17 cellular contexts compared by ENCODE assay signal in the genomic region with DNA sequence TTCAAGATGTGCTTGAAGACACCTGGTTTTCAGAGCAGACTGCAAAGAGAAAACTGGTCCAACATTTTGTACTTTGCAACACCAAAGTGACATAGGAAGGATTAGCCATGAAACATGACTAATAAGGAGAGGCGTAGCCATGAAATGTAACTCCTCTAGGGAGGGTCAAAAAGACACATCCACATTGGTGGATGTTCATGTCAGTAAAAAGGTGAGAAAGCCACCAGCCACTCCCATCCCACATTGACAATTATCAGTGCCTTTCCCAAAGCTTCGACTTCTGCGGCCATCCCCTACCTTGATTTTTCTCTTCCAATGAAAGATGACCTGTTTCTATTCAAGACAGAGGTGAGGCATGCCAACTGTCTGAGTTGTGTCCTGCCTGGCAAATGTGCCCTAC.
DNase-seq lines count a peak whose midpoint lies in the region; ATAC-seq and TF ChIP-seq lines count a peak whose summit lies in the region.
"Had no signal": no experiment of that assay in that cellular context is flagged by ENCODE, and none has a peak within 500 bp of the region (broad histone marks: within the 10 kb centered on the region; RNA-seq: fewer than 3 reads in every experiment).

No MANE protein-coding gene starts in this region.

- no peak overlapping the region for H3K18ac ChIP-seq in mesendoderm (ENCODE audit: low read length)

- no peaks in the 10 kb centered on the region for H3K36me3 Mint-ChIP-seq in MCF 10A (ENCODE audit: insufficient read depth, unreplicated experiment)

- H2BK120ac ChIP-seq in mesendoderm (ENCODE audit: low read depth, low read length) = no peak overlapping the region

- DNase-seq in MCF 10A (ENCODE audit: unreplicated experiment) (peak; percentile 26), breast epithelium (ENCODE audit: low spot score in 2 of 2) (no peak), ecto neural progenitor cell (ENCODE audit: low spot score) (peak; percentile 19), mesendoderm (no peak), NCI-H1436 treated with DMSO at 0.1 percent for 48 hours (lab: John Stamatoyannopoulos, UW) (no peak), medulla oblongata (ENCODE audit: extremely low spot score) (no peak)
- no peak for DNase-seq in stimulated activated CD4-positive, alpha-beta T cell treated with anti-CD3 and anti-CD28 coated beads, Interleukin-4, amount 100 ng/mL, for 24 hours
- DNase-seq: DMS 273 treated with DMSO at 0.1 percent for 48 hours, DND-41, KG1, NCI-H1436, NCI-H2081, Peyer's patch had no signal

- no peaks in the 10 kb centered on the region for H3K79me1 ChIP-seq in mesendoderm (ENCODE audit: low read length)

- H3K27me3 Mint-ChIP-seq in MCF 10A (ENCODE audit: insufficient read depth, unreplicated experiment) = peaks cover 6% of the 10 kb centered on the region
- H3K27me3 Mint-ChIP-seq: B cell had no signal

- CTCF ChIA-PET in MCF 10A (lab: Yijun Ruan, JAX) = interaction anchor here (1.0 kb wide), 1 partner anchor 36 kb away, joined by 3 read pairs; no protein-coding TSS in a partner anchor

- no peak overlapping the region for H3K4ac ChIP-seq in mesendoderm (ENCODE audit: low read depth, low read length)

- H3K36me3 ChIP-seq in breast epithelium = no peaks in the 10 kb centered on the region
- no peaks in the 10 kb centered on the region for H3K36me3 ChIP-seq in mesendoderm (ENCODE audit: control insufficient read depth, insufficient read depth, low read length)
- H3K36me3 ChIP-seq: Peyer's patch had no signal

- H2BK15ac ChIP-seq in mesendoderm (replicated peaks; ENCODE audit: low read depth) = no peak overlapping the region

- H2AK5ac ChIP-seq in mesendoderm (ENCODE audit: low read length) = no peak overlapping the region

- no peak overlapping the region for H3K56ac ChIP-seq in mesendoderm (ENCODE audit: low read length)

- H3K9ac ChIP-seq in mesendoderm (ENCODE audit: low read length) = no peak overlapping the region

- no peak for TF ChIP-seq CTCF in MCF 10A (IDR thresholded peaks at IDR 0.05; ENCODE audit: unreplicated experiment)
- TF ChIP-seq CTCF in breast epithelium (IDR thresholded peaks at IDR 0.05) = no peak

- H4K8ac ChIP-seq in mesendoderm (ENCODE audit: low read depth, low read length) = no peak overlapping the region

- H3K27ac ChIP-seq in breast epithelium = no peak overlapping the region
- no peak overlapping the region for H3K27ac ChIP-seq in mesendoderm (ENCODE audit: low read depth, low read length)
- H3K27ac ChIP-seq: 22Rv1, Peyer's patch had no signal

- no peak overlapping the region for H3K4me2 ChIP-seq in mesendoderm (ENCODE audit: low read length)

- H3K23ac ChIP-seq in mesendoderm (ENCODE audit: low read length) = peak overlapping the region; percentile 66

- no peaks in the 10 kb centered on the region for H3K79me2 ChIP-seq in mesendoderm (ENCODE audit: control insufficient read depth, insufficient read depth, low read length)

- no peaks in the 10 kb centered on the region for H3K4me1 Mint-ChIP-seq in MCF 10A (ENCODE audit: insufficient read depth, unreplicated experiment)
- H3K4me1 Mint-ChIP-seq: B cell had no signal

- POLR2A ChIA-PET in MCF 10A (lab: Yijun Ruan, JAX) = interaction anchor here (0.6 to 0.7 kb wide), 2 partner anchors 242 to 376 kb away, joined by 3 read pairs; no protein-coding TSS in a partner anchor

- H3K4me3 ChIP-seq in breast epithelium (no peak overlapping the region), mesendoderm (ENCODE audit: low read length) (no peak overlapping the region)
- H3K4me3 ChIP-seq: Peyer's patch had no signal

- no TSS peak for BruUV-seq in MCF 10A (replicated peaks; lab: Mats Ljungman, UMichigan)

- ATAC-seq in HG03565 (IDR thresholded peaks at IDR 0.05; ENCODE audit: unreplicated experiment) = no peak
- ATAC-seq: HepG2 had no signal

- H3K27me3 ChIP-seq in breast epithelium (no peaks in the 10 kb centered on the region), mesendoderm (ENCODE audit: insufficient read depth, low read length, poor library complexity) (no peaks in the 10 kb centered on the region)
- H3K27me3 ChIP-seq: Peyer's patch had no signal

- H3K9me3 ChIP-seq in breast epithelium = no peaks in the 10 kb centered on the region
- H3K9me3 ChIP-seq: Peyer's patch had no signal

- H3K4me3 Mint-ChIP-seq in MCF 10A (ENCODE audit: unreplicated experiment) = no peak overlapping the region
- H3K4me3 Mint-ChIP-seq: B cell had no signal

- no peak overlapping the region for H2BK5ac ChIP-seq in mesendoderm (ENCODE audit: low read length)

- TF ChIP-seq POLR2A in breast epithelium (IDR thresholded peaks at IDR 0.05) = no peak

- H3K27ac Mint-ChIP-seq in MCF 10A (ENCODE audit: low read depth, unreplicated experiment) = no peak overlapping the region
- H3K27ac Mint-ChIP-seq: B cell had no signal

- H3K4me1 ChIP-seq in breast epithelium (no peaks in the 10 kb centered on the region), mesendoderm (ENCODE audit: control insufficient read depth, low read depth, low read length) (no peaks in the 10 kb centered on the region)
- H3K4me1 ChIP-seq: Peyer's patch had no signal

- no CpG with 5 or more reads among the region's 3 CpGs for WGBS in mesendoderm (ENCODE audit: extremely low coverage, insufficient coverage, low lambda C conversion rate)

- intact Hi-C loops in MCF 10A (cut with micrococcal nuclease) (no loop called here), breast epithelium (cut with DNase I; ENCODE audit: low total_unique reads) (no loop called here)

- H4K5ac ChIP-seq in mesendoderm (ENCODE audit: low read length) = no peak overlapping the region

- H3K9me3 Mint-ChIP-seq in MCF 10A (ENCODE audit: unreplicated experiment) = no peaks in the 10 kb centered on the region

Comparison
In these comparisons a context has a peak if more than half of its experiments do, and no peak if none do; other contexts are left out.
1. DNase-seq: peak in MCF 10A (single experiment) and ecto neural progenitor cell (single experiment); none in breast epithelium (0 of 2), mesendoderm (single experiment), NCI-H1436 treated with DMSO at 0.1 percent for 48 hours (single experiment), stimulated activated CD4-positive, alpha-beta T cell treated with anti-CD3 and anti-CD28 coated beads, Interleukin-4, amount 100 ng/mL, for 24 hours (single experiment) and medulla oblongata (single experiment).